1 cellular context compared by ENCODE assay signal in genomic region chr16:84932691-84933090, GRCh38.
TF ChIP-seq lines count a peak whose summit lies in the region.

No MANE protein-coding gene starts in this region.

TF ChIP-seq in GM12878, 131 proteins besides CTCF, POLR2A, EP300 and RAD21 (continued from another document):
- TF ChIP-seq POLR2AphosphoS5 (IDR thresholded peaks at IDR 0.05; ENCODE audit: low read length) (no peak), PKNOX1 (IDR thresholded peaks at IDR 0.05) (no peak), PAX8 (IDR thresholded peaks at IDR 0.05) (no peak), HCFC1 (IDR thresholded peaks at IDR 0.05; ENCODE audit: low read length) (no peak), RB1 (IDR thresholded peaks at IDR 0.05; ENCODE audit: borderline replicate concordance) (no peak), ZNF384 (IDR thresholded peaks at IDR 0.05; ENCODE audit: borderline replicate concordance, low read depth, low read length) (no peak), YY1 (IDR thresholded peaks at IDR 0.05; ENCODE audit: low read depth, low read length) (no peak), SMARCA5 (IDR thresholded peaks at IDR 0.05) (no peak), E4F1 (IDR thresholded peaks at IDR 0.05; ENCODE audit: borderline replicate concordance, partially characterized antibody) (no peak), SMAD1 (IDR thresholded peaks at IDR 0.05; ENCODE audit: low read depth, partially characterized antibody) (no peak), ZNF592 (IDR thresholded peaks at IDR 0.05) (no peak)
